Comparison of ENCODE assay signal across 18 cellular contexts in the genomic region with DNA sequence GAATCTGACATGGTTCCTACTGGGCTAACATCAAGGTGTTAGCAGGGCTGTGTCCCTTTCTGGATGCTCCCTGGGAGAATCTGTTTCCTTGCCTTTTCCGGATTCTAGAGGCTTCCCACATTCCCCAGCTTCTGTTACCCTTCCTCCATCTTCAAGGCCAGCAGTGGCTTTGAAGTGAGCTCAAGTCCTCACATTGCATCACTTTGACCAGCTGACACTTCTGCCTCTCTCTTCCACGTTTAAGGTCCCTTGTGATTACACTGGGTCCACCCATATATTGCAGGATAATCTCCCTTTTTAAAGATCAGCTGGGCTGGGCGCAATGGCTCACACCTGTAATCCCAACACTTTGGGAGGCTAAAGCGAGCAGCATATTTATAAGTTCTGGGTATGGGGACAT. TPM values are rescaled to one million over a fixed set of nuclear protein-coding genes. Genes with fewer than 3 reads are reported as not detected.
DNase-seq lines count a peak whose midpoint lies in the region; ATAC-seq, FAIRE-seq and TF ChIP-seq lines count a peak whose summit lies in the region.
"Had no signal": no experiment of that assay in that cellular context is flagged by ENCODE, and none has a peak within 500 bp of the region (broad histone marks: within the 10 kb centered on the region; RNA-seq: fewer than 3 reads in every experiment).

No MANE protein-coding gene starts in this region.

- dilution Hi-C loops in IMR-90 (cut with HindIII; ENCODE audit: low sequenced_read_pairs, unreplicated experiment) = no loop called here

- H2AK9ac ChIP-seq in IMR-90 (replicated peaks; ENCODE audit: low read depth, low read length, poor library complexity) = no peak overlapping the region

- H3K79me1 ChIP-seq in IMR-90 (ENCODE audit: low read depth in 1 of 2, low read length in 2 of 2) = peaks cover 18 to 80% of the 10 kb centered on the region in 2 experiments

- H2AK5ac ChIP-seq in IMR-90 (ENCODE audit: low read depth, low read length) = no peak overlapping the region

- H3K36me3 Mint-ChIP-seq in stimulated activated naive B cell treated with anti-CD40 and anti-IgM and Interleukin-4, amounts not matched to agents 10 μg/mL and 1 μg/mL and 100 μg/mL, for 72 hours = peaks cover 24 to 50% of the 10 kb centered on the region in 2 donors

- no peak overlapping the region for H3K4me3 Mint-ChIP-seq in stimulated activated naive B cell treated with anti-CD40 and anti-IgM and Interleukin-4, amounts not matched to agents 10 μg/mL and 1 μg/mL and 100 μg/mL, for 72 hours

- TF ChIP-seq RAD21 in IMR-90 (IDR thresholded peaks at IDR 0.05; ENCODE audit: low read length) = no peak

- POLR2A ChIA-PET in IMR-90 (lab: Charles Lee; ENCODE audit: unreplicated experiment) = no interaction called here

- no peak for TF ChIP-seq EP300 in esophagus muscularis mucosa (IDR thresholded peaks at IDR 0.05)

- H4K20me1 ChIP-seq in IMR-90 (ENCODE audit: insufficient read depth, low read length) = peaks cover 8% of the 10 kb centered on the region; the same call in 1 of the 2 replicates

- H2BK5ac ChIP-seq in IMR-90 (ENCODE audit: low read depth, low read length, poor library complexity, severe bottlenecking) = no peak overlapping the region

- peaks cover 31 to 59% of the 10 kb centered on the region in 2 donors for H3K4me1 Mint-ChIP-seq in stimulated activated naive B cell treated with anti-CD40 and anti-IgM and Interleukin-4, amounts not matched to agents 10 μg/mL and 1 μg/mL and 100 μg/mL, for 72 hours

- no peak overlapping the region for H3K27ac ChIP-seq in IMR-90 (ENCODE audit: insufficient read depth, low read length)
- peak overlapping the region in 3 of 4 donors; percentile 67 to 82 (median 81) for H3K27ac ChIP-seq in esophagus muscularis mucosa (replicated peaks in 1 of 4)
- H3K27ac ChIP-seq: PC-9, SJSA1 had no signal

- DNase-seq in NCI-H82 (lab: John Stamatoyannopoulos, UW) (peak; percentile 64), NCI-H82 treated with DMSO at 0.1 percent for 48 hours (lab: John Stamatoyannopoulos, UW; ENCODE audit: unreplicated experiment) (no peak), IMR-90 (no peak), esophagus muscularis mucosa (ENCODE audit: extremely low spot score) (no peak), H54 (ENCODE audit: insufficient read length, low spot score) (no peak)
- DNase-seq in stimulated activated naive B cell treated with anti-CD40 and anti-IgM and Interleukin-4, amounts not matched to agents 10 μg/mL and 1 μg/mL and 100 μg/mL, for 72 hours = no peak
- DNase-seq in stimulated activated naive CD4-positive, alpha-beta T cell treated with Interleukin-2 at 50 U/mL for 16 hours (lab: John Stamatoyannopoulos, UW) = no peak
- no peak for DNase-seq in stimulated activated CD4-positive, alpha-beta T cell treated with anti-CD3 and anti-CD28 coated beads, Interleukin-1b, Interleukin-23, amount 100 ng/mL, for 48 hours
- DNase-seq: 8988T, BE2C, DND-41, NCI-H1417, NCI-H187 treated with DMSO at 0.1 percent for 48 hours, NCI-H446, PC-9 had no signal

- no TSS peak for BruUV-seq in IMR-90 (replicated peaks; lab: Mats Ljungman, UMichigan)

- FAIRE-seq in H54 (lab: Jason Lieb, UNC) = no peak
- FAIRE-seq: G401.6 had no signal

- no peak overlapping the region for H4K91ac ChIP-seq in IMR-90 (ENCODE audit: insufficient read depth, low read depth, low read length)

- no peak overlapping the region for H4K8ac ChIP-seq in IMR-90 (ENCODE audit: low read depth in 2 of 2, low read length in 2 of 2)

- no peak overlapping the region for H2AFZ ChIP-seq in IMR-90 (replicated peaks; ENCODE audit: low read length, poor library complexity)
- H2AFZ ChIP-seq: PC-9 had no signal

- no peak for ATAC-seq in IMR-90 (ENCODE audit: low read depth)
- no peak for ATAC-seq in stimulated activated naive B cell treated with anti-CD40 and anti-IgM and Interleukin-4, amounts not matched to agents 10 μg/mL and 1 μg/mL and 100 μg/mL, for 72 hours (replicated peaks)

- H2BK15ac ChIP-seq in IMR-90 (ENCODE audit: low read depth, low read length) = no peak overlapping the region

- H2BK120ac ChIP-seq in IMR-90 (ENCODE audit: low read depth, low read length) = no peak overlapping the region

- no peak overlapping the region for H3K18ac ChIP-seq in IMR-90 (ENCODE audit: low read depth, low read length)

- in situ Hi-C loops in IMR-90 (cut with MboI; ENCODE audit: low sequenced_read_pairs) = no loop called here

- CTCF ChIA-PET in IMR-90 (lab: Yijun Ruan, JAX) = no interaction called here

- intact Hi-C loops in IMR-90 (cut with micrococcal nuclease) = loop anchor here (5.0 kb wide), 1 partner anchor 33 kb away; no protein-coding TSS in a partner anchor
- intact Hi-C loops in esophagus muscularis mucosa (cut with DNase I) = no loop called here

- H3K4me3 ChIP-seq in IMR-90 (ENCODE audit: insufficient read depth, low read depth, low read length) = no peak overlapping the region
- no peak overlapping the region for H3K4me3 ChIP-seq in esophagus muscularis mucosa
- H3K4me3 ChIP-seq: HAP-1, PC-9, SJSA1 had no signal

- peaks cover 8% of the 10 kb centered on the region for H3K4me1 ChIP-seq in IMR-90 (ENCODE audit: control insufficient read depth, insufficient read depth, low read length)
- H3K4me1 ChIP-seq in esophagus muscularis mucosa = peaks cover 36 to 81% (median 72%) of the 10 kb centered on the region in 4 donors
- H3K4me1 ChIP-seq: BE2C, HAP-1 had no signal

- no peak overlapping the region for H2BK20ac ChIP-seq in IMR-90 (ENCODE audit: low read depth, low read length)

- TF ChIP-seq POLR2A in IMR-90 (IDR thresholded peaks at IDR 0.05; ENCODE audit: low read depth, low read length) (no peak), esophagus muscularis mucosa (IDR thresholded peaks at IDR 0.05; ENCODE audit: low read depth) (no peak), H54 (IDR thresholded peaks at IDR 0.05; ENCODE audit: low read depth, low read length) (no peak)

- H3K27me3 Mint-ChIP-seq in stimulated activated naive B cell treated with anti-CD40 and anti-IgM and Interleukin-4, amounts not matched to agents 10 μg/mL and 1 μg/mL and 100 μg/mL, for 72 hours = no peaks in the 10 kb centered on the region

- no peak overlapping the region for H3K4ac ChIP-seq in IMR-90 (ENCODE audit: low read depth, low read length)

- no peak overlapping the region for H3K4me2 ChIP-seq in IMR-90 (ENCODE audit: low read depth, low read length)
- H3K4me2 ChIP-seq: PC-9 had no signal

- H3K56ac ChIP-seq in IMR-90 (ENCODE audit: extremely low read depth, insufficient read depth, low read length) = no peak overlapping the region

- no peak overlapping the region for H4K5ac ChIP-seq in IMR-90 (ENCODE audit: low read depth, low read length)

- WGBS in IMR-90 (ENCODE audit: extremely low coverage in 2 of 2, insufficient read length in 1 of 2), 2 experiments = no CpG with 5 or more reads among the region's 4 CpGs
- WGBS in esophagus muscularis mucosa = 88% methylated on average over 4 of the region's 4 CpGs

- H3K36me3 ChIP-seq in IMR-90 (ENCODE audit: control insufficient read depth, insufficient read depth, low read length) (peaks cover 2% of the 10 kb centered on the region), esophagus muscularis mucosa (peaks cover 0 to 7% (median 0%) of the 10 kb centered on the region in 4 donors)
- H3K36me3 ChIP-seq: BE2C had no signal

- H3K9me3 ChIP-seq in IMR-90 (ENCODE audit: control insufficient read depth, insufficient read depth, low read length) (no peaks in the 10 kb centered on the region; the same call in none of the 2 replicates), esophagus muscularis mucosa (no peaks in the 10 kb centered on the region)
- H3K9me3 ChIP-seq: BE2C, HAP-1, SJSA1 had no signal

- TF ChIP-seq CTCF in IMR-90 (conservative IDR thresholded peaks at IDR 0.05; ENCODE audit: low read depth, low read length) (no peak), esophagus muscularis mucosa (IDR thresholded peaks at IDR 0.05) (no peak)

- no peak overlapping the region for H3K9ac ChIP-seq in IMR-90 (ENCODE audit: low read depth, low read length)

- H3K14ac ChIP-seq in IMR-90 (replicated peaks; ENCODE audit: low read depth, low read length) = no peak overlapping the region; the same call in 1 of the 2 replicates

- H3K9me1 ChIP-seq in IMR-90 (ENCODE audit: insufficient read depth, low read length) = peaks cover 20% of the 10 kb centered on the region

- no peak overlapping the region for H3K23ac ChIP-seq in IMR-90 (ENCODE audit: low read depth, low read length)

- no peaks in the 10 kb centered on the region for H3K9me3 Mint-ChIP-seq in stimulated activated naive B cell treated with anti-CD40 and anti-IgM and Interleukin-4, amounts not matched to agents 10 μg/mL and 1 μg/mL and 100 μg/mL, for 72 hours

- peak overlapping the region; percentile 63 for H3K27ac Mint-ChIP-seq in stimulated activated naive B cell treated with anti-CD40 and anti-IgM and Interleukin-4, amounts not matched to agents 10 μg/mL and 1 μg/mL and 100 μg/mL, for 72 hours

- H3K27me3 ChIP-seq in IMR-90 (ENCODE audit: control insufficient read depth, insufficient read depth, low read length) = no peaks in the 10 kb centered on the region
- H3K27me3 ChIP-seq in esophagus muscularis mucosa = no peaks in the 10 kb centered on the region
- H3K27me3 ChIP-seq: BE2C, SJSA1 had no signal

TF ChIP-seq in IMR-90, 13 proteins besides CTCF, POLR2A, EP300 and RAD21:
- 0 out of 2 replicates have a peak, but pooled peaks have one; percentile 30 for TF ChIP-seq CEBPB (IDR thresholded peaks at IDR 0.05; ENCODE audit: low read depth, low read length)
- TF ChIP-seq, protein P1, sequence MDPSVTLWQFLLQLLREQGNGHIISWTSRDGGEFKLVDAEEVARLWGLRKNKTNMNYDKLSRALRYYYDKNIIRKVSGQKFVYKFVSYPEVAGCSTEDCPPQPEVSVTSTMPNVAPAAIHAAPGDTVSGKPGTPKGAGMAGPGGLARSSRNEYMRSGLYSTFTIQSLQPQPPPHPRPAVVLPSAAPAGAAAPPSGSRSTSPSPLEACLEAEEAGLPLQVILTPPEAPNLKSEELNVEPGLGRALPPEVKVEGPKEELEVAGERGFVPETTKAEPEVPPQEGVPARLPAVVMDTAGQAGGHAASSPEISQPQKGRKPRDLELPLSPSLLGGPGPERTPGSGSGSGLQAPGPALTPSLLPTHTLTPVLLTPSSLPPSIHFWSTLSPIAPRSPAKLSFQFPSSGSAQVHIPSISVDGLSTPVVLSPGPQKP (IDR thresholded peaks at IDR 0.05; ENCODE audit: borderline replicate concordance, low read depth, low read length) = no peak
TF ChIP-seq in IMR-90: peak in this region for 1.

RNA-seq across cellular contexts. Expression of a gene that starts 33.1 kb away (rescaled TPM):
- 25.5 and 32.8 TPM in 2 replicates for total RNA-seq in IMR-90 (2012; rRNA removed)
- 14.6 and 15.4 TPM in 2 replicates for polyA plus RNA-seq in IMR-90 (2012; rRNA removed)
- 5.6 and 7.6 TPM in 2 replicates for polyA plus RNA-seq in IMR-90 (2012; cell fraction: cytosol; rRNA removed)
- 8.0 and 21.3 TPM in 2 replicates for polyA plus RNA-seq in IMR-90 (2012; cell fraction: nucleus; rRNA removed; ENCODE audit: low replicate concordance)
- total RNA-seq in esophagus muscularis mucosa = 10 to 100 TPM; 55.4 to 74.7 (median 61.9) TPM

RNA-seq across cellular contexts. Expression of a gene that starts 33.3 kb away (rescaled TPM):
- 13.3 and 22.8 TPM in 2 replicates for total RNA-seq in IMR-90 (2012; rRNA removed)
- 13.7 and 15.7 TPM in 2 replicates for polyA plus RNA-seq in IMR-90 (2012; rRNA removed)
- polyA plus RNA-seq in IMR-90 (2012; cell fraction: cytosol; rRNA removed) = 5.1 and 6.2 TPM in 2 replicates
- 4.6 and 8.7 TPM in 2 replicates for polyA plus RNA-seq in IMR-90 (2012; cell fraction: nucleus; rRNA removed; ENCODE audit: low replicate concordance)
- 10 to 100 TPM in 2 of 4 donors, 1 to 10 TPM in 2; 9.1 to 12.9 (median 11.4) TPM for total RNA-seq in esophagus muscularis mucosa
